ENCODE assay signal across 1 cellular context in genomic region chr11:71998061-71998460, GRCh38.
TF ChIP-seq lines count a peak whose summit lies in the region.

No MANE protein-coding gene starts in this region.

TF ChIP-seq in SK-N-SH treated with all-trans-retinoic acid at 6 μM for 48 hours, 23 proteins besides CTCF, POLR2A, EP300 and RAD21 (continued from another document):
- TF ChIP-seq POU6F1 (CRISPR knock-in tag; IDR thresholded peaks at IDR 0.05; ENCODE audit: borderline replicate concordance, low read depth) (no peak), ZC3H10 (CRISPR knock-in tag; IDR thresholded peaks at IDR 0.05) (no peak), ISL1 (CRISPR knock-in tag; IDR thresholded peaks at IDR 0.05) (no peak), OSR1 (CRISPR knock-in tag; IDR thresholded peaks at IDR 0.05) (no peak), ZFP3 (CRISPR knock-in tag; IDR thresholded peaks at IDR 0.05) (no peak), ZNF8 (CRISPR knock-in tag; IDR thresholded peaks at IDR 0.05) (no peak), TSHZ2 (CRISPR knock-in tag; IDR thresholded peaks at IDR 0.05) (no peak), ZFP30 (CRISPR knock-in tag; IDR thresholded peaks at IDR 0.05) (no peak), BACH2 (CRISPR knock-in tag; IDR thresholded peaks at IDR 0.05; ENCODE audit: borderline replicate concordance) (no peak), RARB (CRISPR knock-in tag; IDR thresholded peaks at IDR 0.05) (no peak), TOX (CRISPR knock-in tag; IDR thresholded peaks at IDR 0.05; ENCODE audit: borderline replicate concordance) (no peak), CSDC2 (CRISPR knock-in tag; IDR thresholded peaks at IDR 0.05) (no peak), SNAI2 (CRISPR knock-in tag; IDR thresholded peaks at IDR 0.05) (no peak)
